ENCODE assay signal across 8 cellular contexts in genomic region chr17:48576479-48577309, GRCh38. TPM values are rescaled to one million over a fixed set of nuclear protein-coding genes. Genes with fewer than 3 reads are reported as not detected.
DNase-seq lines count a peak whose midpoint lies in the region; ATAC-seq and TF ChIP-seq lines count a peak whose summit lies in the region.

No MANE protein-coding gene starts in this region.

- no peak overlapping the region for H4K8ac ChIP-seq in neuronal stem cell (ENCODE audit: low read depth, low read length)

- H3K4ac ChIP-seq in neuronal stem cell (ENCODE audit: low read length), result no peak overlapping the region

- TF ChIP-seq CTCF in gastroesophageal sphincter (IDR thresholded peaks at IDR 0.05), result peak in 1 of 4 experiments; percentile 6

- ATAC-seq in T-helper 17 cell, result no peak
- ATAC-seq in gastroesophageal sphincter, result peak; percentile 57
- no peak for ATAC-seq in GM21360 (IDR thresholded peaks at IDR 0.05; ENCODE audit: unreplicated experiment)
- no peak for ATAC-seq in GM21723 (IDR thresholded peaks at IDR 0.05; ENCODE audit: unreplicated experiment)
- ATAC-seq in HG02642 (IDR thresholded peaks at IDR 0.05; ENCODE audit: poor library complexity, unreplicated experiment), result no peak

- no peak overlapping the region for H3K4me2 ChIP-seq in neuronal stem cell (ENCODE audit: insufficient read depth, low read length, poor library complexity, severe bottlenecking)

- peak overlapping the region; percentile 58 for H3K4me3 ChIP-seq in HAP-1
- peak overlapping the region; percentile 66 to 81 for H3K4me3 ChIP-seq in gastroesophageal sphincter
- H3K4me3 ChIP-seq in skin epidermis, result peak overlapping the region in 5 of 7 experiments; percentile 38 to 51 (median 49)
- H3K4me3 ChIP-seq in neuronal stem cell (ENCODE audit: low read length in 2 of 2), result no peak overlapping the region

- H3K4me1 ChIP-seq in HAP-1, result peaks cover 28% of the 10 kb centered on the region
- peaks cover 12 to 90% (median 17%) of the 10 kb centered on the region in 3 donors for H3K4me1 ChIP-seq in gastroesophageal sphincter
- no peaks in the 10 kb centered on the region for H3K4me1 ChIP-seq in neuronal stem cell (ENCODE audit: control insufficient read depth in 2 of 2, insufficient read depth in 1 of 2, low read depth in 1 of 2, low read length in 2 of 2)

- no peak overlapping the region for H2AFZ ChIP-seq in neuronal stem cell (ENCODE audit: low read length)

- DNase-seq in HAP-1 (ENCODE audit: low spot score in 2 of 2) (peak in 1 of 2 experiments; percentile 67), T-helper 17 cell (no peak), neuronal stem cell (ENCODE audit: low spot score) (no peak)

- H3K27me3 ChIP-seq in HAP-1 (ENCODE audit: low read depth), result no peaks in the 10 kb centered on the region
- no peaks in the 10 kb centered on the region for H3K27me3 ChIP-seq in gastroesophageal sphincter
- peaks cover 76 to 98% (median 97%) of the 10 kb centered on the region in 3 experiments for H3K27me3 ChIP-seq in neuronal stem cell (ENCODE audit: control insufficient read depth in 3 of 3, insufficient read depth in 3 of 3, low read depth in 1 of 3, low read length in 3 of 3)

- H3K36me3 ChIP-seq in HAP-1 (replicated peaks), result no peaks in the 10 kb centered on the region
- no peaks in the 10 kb centered on the region for H3K36me3 ChIP-seq in gastroesophageal sphincter
- H3K36me3 ChIP-seq in neuronal stem cell (replicated peaks in 1 of 2; ENCODE audit: control insufficient read depth in 2 of 2, insufficient read depth in 2 of 2, low read length in 2 of 2), result no peaks in the 10 kb centered on the region

- H3K27me3 Mint-ChIP-seq in T-helper 17 cell, result peaks cover 35% of the 10 kb centered on the region

- TF ChIP-seq POLR2A in gastroesophageal sphincter (IDR thresholded peaks at IDR 0.05), result peak; percentile 52 to 67

- 0 to 5% methylated on average over 3 to 8 of the region's 43 CpGs for WGBS in gastroesophageal sphincter (ENCODE audit: low coverage in 1 of 2), 2 donors
- WGBS in neuronal stem cell (ENCODE audit: extremely low coverage in 2 of 2, insufficient read length in 2 of 2, insufficient replicate concordance in 1 of 2), 2 donors, result no CpG with 5 or more reads among the region's 43 CpGs

- no peak overlapping the region for H2BK15ac ChIP-seq in neuronal stem cell (ENCODE audit: low read length)

- in situ Hi-C loops in HAP-1 (cut with MboI; ENCODE audit: low sequenced_read_pairs), result loop anchor here (5.0 kb wide), 1 partner anchor 34 kb away; no protein-coding TSS in a partner anchor

- H3K4me3 Mint-ChIP-seq in T-helper 17 cell, result peak overlapping the region; percentile 81

- H3K36me3 Mint-ChIP-seq in T-helper 17 cell (ENCODE audit: low read depth), result peaks cover 4% of the 10 kb centered on the region

- no peak overlapping the region for H2BK5ac ChIP-seq in neuronal stem cell (ENCODE audit: low read length)

- H2AK5ac ChIP-seq in neuronal stem cell (ENCODE audit: low read depth, low read length), result no peak overlapping the region

- no peak overlapping the region for H2BK120ac ChIP-seq in neuronal stem cell (ENCODE audit: low read depth, low read length)

- no peaks in the 10 kb centered on the region for H3K79me1 ChIP-seq in neuronal stem cell (ENCODE audit: low read depth, low read length)

- no peak for TF ChIP-seq EP300 in gastroesophageal sphincter (IDR thresholded peaks at IDR 0.05)

- H3K23ac ChIP-seq in neuronal stem cell (ENCODE audit: low read depth, low read length, poor library complexity), result no peak overlapping the region

- H4K91ac ChIP-seq in neuronal stem cell (ENCODE audit: low read depth, low read length, poor library complexity), result no peak overlapping the region

- H3K14ac ChIP-seq in neuronal stem cell (ENCODE audit: low read length), result no peak overlapping the region

- no peak overlapping the region for H2BK12ac ChIP-seq in neuronal stem cell (ENCODE audit: low read length)

- no peak overlapping the region for H3K18ac ChIP-seq in neuronal stem cell (ENCODE audit: low read length)

- H3K4me1 Mint-ChIP-seq in T-helper 17 cell, result peaks cover 41% of the 10 kb centered on the region

- H3K27ac Mint-ChIP-seq in T-helper 17 cell, result no peak overlapping the region

- H3K27ac ChIP-seq in gastroesophageal sphincter, result peak overlapping the region; percentile 97 to 98 (median 97)
- H3K27ac ChIP-seq in skin epidermis, result peak overlapping the region in 11 of 21 experiments; percentile 6 to 94 (median 85)
- no peak overlapping the region for H3K27ac ChIP-seq in neuronal stem cell (replicated peaks; ENCODE audit: low read length)

- no peaks in the 10 kb centered on the region for H3K9me3 ChIP-seq in HAP-1
- H3K9me3 ChIP-seq in T-helper 17 cell (ENCODE audit: control insufficient read depth, low read length, poor library complexity, severe bottlenecking), result no peaks in the 10 kb centered on the region
- no peaks in the 10 kb centered on the region for H3K9me3 ChIP-seq in gastroesophageal sphincter
- peaks cover 0 to 4% of the 10 kb centered on the region in 2 donors for H3K9me3 ChIP-seq in neuronal stem cell (replicated peaks in 1 of 2; ENCODE audit: control insufficient read depth in 2 of 2, insufficient read depth in 1 of 2, low read depth in 1 of 2, low read length in 2 of 2)

- H3K9ac ChIP-seq in neuronal stem cell (ENCODE audit: low read depth, low read length, poor library complexity), result no peak overlapping the region

RNA-seq across cellular contexts. Expression of gene HOXB4, which starts 1.5 kb away (rescaled TPM):
- 1 to 10 TPM in 1 of 2 donors, under 1 TPM in 1; 0.91 to 1.8 TPM for total RNA-seq in T-helper 17 cell
- 10 to 100 TPM in 1 of 4 donors, 1 to 10 TPM in 3; 3.0 to 12.9 (median 6.9) TPM for total RNA-seq in gastroesophageal sphincter
- polyA plus RNA-seq in neuronal stem cell (2013, experiment 1 of 2), result not detected
- not detected for polyA plus RNA-seq in neuronal stem cell (2013, experiment 2 of 2)

RNA-seq across cellular contexts. Expression of gene HOXB3, which starts 13.3 kb away (rescaled TPM):
- total RNA-seq in T-helper 17 cell (1 to 10 TPM; 1.7 to 4.6 TPM), gastroesophageal sphincter (10 to 100 TPM; 11.4 to 48.7 (median 24.2) TPM)
- not detected for polyA plus RNA-seq in neuronal stem cell (2013, experiment 1 of 2)
- not detected for polyA plus RNA-seq in neuronal stem cell (2013, experiment 2 of 2)

RNA-seq across cellular contexts. Expression of gene HOXB5, which starts 16.9 kb away (rescaled TPM):
- total RNA-seq in T-helper 17 cell (not detected), gastroesophageal sphincter (1 to 10 TPM in 3 of 4 donors, under 1 TPM in 1; 0.27 to 2.7 (median 1.4) TPM)
- polyA plus RNA-seq in neuronal stem cell (2013, experiment 1 of 2), result not detected
- polyA plus RNA-seq in neuronal stem cell (2013, experiment 2 of 2), result not detected

RNA-seq across cellular contexts. Expression of gene HOXB6, which starts 28.1 kb away (rescaled TPM):
- total RNA-seq in T-helper 17 cell, result not detected
- total RNA-seq in gastroesophageal sphincter, result 10 to 100 TPM in 1 of 4 donors, 1 to 10 TPM in 3; 4.9 to 40.1 (median 5.1) TPM
- polyA plus RNA-seq in neuronal stem cell (2013, experiment 1 of 2), result not detected
- not detected for polyA plus RNA-seq in neuronal stem cell (2013, experiment 2 of 2)

RNA-seq across cellular contexts. Expression of gene HOXB2, which starts 31.8 kb away (rescaled TPM):
- total RNA-seq in T-helper 17 cell (10 to 100 TPM in 1 of 2 donors, 1 to 10 TPM in 1; 4.5 to 18.8 TPM), gastroesophageal sphincter (10 to 100 TPM; 28.7 to 65.2 (median 38.8) TPM)
- polyA plus RNA-seq in neuronal stem cell (2013, experiment 1 of 2), result not detected
- not detected for polyA plus RNA-seq in neuronal stem cell (2013, experiment 2 of 2)

Comparison
In these comparisons a context has a peak if more than half of its experiments do, and no peak if none do; other contexts are left out.
1. H3K4me3 ChIP-seq: peak in HAP-1 (single experiment), gastroesophageal sphincter (2 of 2) and skin epidermis (5 of 7); none in neuronal stem cell (0 of 2).